8 cellular contexts compared by ENCODE assay signal in genomic region chr19:38336638-38337359, GRCh38. TPM values are rescaled to one million over a fixed set of nuclear protein-coding genes. Genes with fewer than 3 reads are reported as not detected.
A peak's percentile ranks its signal among the peaks of the same experiment; 100 is the strongest.
DNase-seq lines count a peak whose midpoint lies in the region; TF ChIP-seq lines count a peak whose summit lies in the region.

No MANE protein-coding gene starts in this region.

- H3K9me3 Mint-ChIP-seq in activated naive CD4-positive, alpha-beta T cell treated with anti-CD3 and anti-CD28 coated beads for 36 hours: no peaks in the 10 kb centered on the region

- H3K4me3 Mint-ChIP-seq in activated naive CD4-positive, alpha-beta T cell treated with anti-CD3 and anti-CD28 coated beads for 36 hours: peak overlapping the region; percentile 96

- TF ChIP-seq POLR2A in NB4 (IDR thresholded peaks at IDR 0.05; ENCODE audit: extremely low read depth, insufficient read length): no peak

- CTCF ChIA-PET in activated naive CD4-positive, alpha-beta T cell treated with anti-CD3 and anti-CD28 coated beads for 36 hours (lab: Charles Lee): interaction anchor here (0.7 to 2.6 kb wide), 5 partner anchors 37 to 98 kb away, joined by 3 to 31 read pairs (median 4); partner anchors contain the start of genes PSMD8 and SPINT2

- H3K27ac Mint-ChIP-seq in activated naive CD4-positive, alpha-beta T cell treated with anti-CD3 and anti-CD28 coated beads for 36 hours: peak overlapping the region; percentile 96

- H3K27me3 Mint-ChIP-seq in activated naive CD4-positive, alpha-beta T cell treated with anti-CD3 and anti-CD28 coated beads for 36 hours (ENCODE audit: low read depth): no peaks in the 10 kb centered on the region

- H3K4me3 ChIP-seq in HFF-Myc (replicated peaks; ENCODE audit: low read depth, low read length): peak overlapping the region; percentile 71
- H3K4me3 ChIP-seq in NB4 (ENCODE audit: low read depth, low read length): peak overlapping the region; percentile 69

- in situ Hi-C loops in SK-MEL-5 (cut with HindIII; ENCODE audit: low pct_unique_long_range_greater_than_20kb, low sequenced_read_pairs): no loop called here

- intact Hi-C loops in activated naive CD4-positive, alpha-beta T cell treated with anti-CD3 and anti-CD28 coated beads for 36 hours (cut with micrococcal nuclease): loop anchor here (1.0 to 5.0 kb wide), 10 partner anchors 24 to 1119 kb away; partner anchors contain the start of genes EIF3K, NFKBIB, PSMD8 and SIPA1L3

- H3K36me3 Mint-ChIP-seq in activated naive CD4-positive, alpha-beta T cell treated with anti-CD3 and anti-CD28 coated beads for 36 hours (ENCODE audit: low read depth): no peaks in the 10 kb centered on the region

- TF ChIP-seq CTCF in HFF-Myc (IDR thresholded peaks at IDR 0.05; ENCODE audit: low read depth, low read length, missing control alignments) (no peak), NB4 (IDR thresholded peaks at IDR 0.05; ENCODE audit: low read depth, low read length) (no peak)

- peak; percentile 78 for DNase-seq in GF-D8 (lab: John Stamatoyannopoulos, UW)
- peak; percentile 85 for DNase-seq in HFF-Myc (ENCODE audit: extremely low read depth, low read depth)
- peak; percentile 91 for DNase-seq in NB4 (ENCODE audit: low read depth)
- peak; percentile 94 for DNase-seq in SK-MEL-5 (ENCODE audit: low read depth, low spot score)
- peak; percentile 98 for DNase-seq in activated naive CD4-positive, alpha-beta T cell treated with anti-CD3 and anti-CD28 coated beads for 36 hours
- peak; percentile 93 for DNase-seq in germinal center (ENCODE audit: low spot score)
- DNase-seq in nucleus accumbens (lab: John Stamatoyannopoulos, UW): peak; percentile 37 to 96 (median 84)
- peak; percentile 81 for DNase-seq in superior temporal gyrus (ENCODE audit: extremely low spot score)

- H3K4me1 Mint-ChIP-seq in activated naive CD4-positive, alpha-beta T cell treated with anti-CD3 and anti-CD28 coated beads for 36 hours (ENCODE audit: low read depth): peaks cover 14% of the 10 kb centered on the region

RNA-seq across cellular contexts. Expression of gene CATSPERG, which starts 1.2 kb away (rescaled TPM):
- 0.11 and 1.9 TPM in 2 replicates for total RNA-seq in SK-MEL-5 (2014; rRNA removed; shearing (Covaris generic))
- polyA plus RNA-seq in SK-MEL-5 (2015; cell fraction: cytosol; rRNA removed): 0.33 TPM in 1 of 2 replicates, not detected in the other
- 1.6 and 6.3 TPM in 2 replicates for polyA plus RNA-seq in SK-MEL-5 (2015; cell fraction: nucleus; rRNA removed)
- total RNA-seq in activated naive CD4-positive, alpha-beta T cell treated with anti-CD3 and anti-CD28 coated beads for 36 hours: 1 to 10 TPM; 2.5 to 2.7 TPM

RNA-seq across cellular contexts. Expression of gene KCNK6, which starts 17.2 kb away (rescaled TPM):
- 0.05 and 0.16 TPM in 2 replicates for total RNA-seq in SK-MEL-5 (2014; rRNA removed; shearing (Covaris generic))
- 0.20 and 1.2 TPM in 2 replicates for polyA plus RNA-seq in SK-MEL-5 (2015; cell fraction: cytosol; rRNA removed)
- 0.02 TPM in 1 of 2 replicates, not detected in the other for polyA plus RNA-seq in SK-MEL-5 (2015; cell fraction: nucleus; rRNA removed)
- total RNA-seq in activated naive CD4-positive, alpha-beta T cell treated with anti-CD3 and anti-CD28 coated beads for 36 hours: 1 to 10 TPM; 4.7 to 5.8 TPM

RNA-seq across cellular contexts. Expression of gene YIF1B, which starts 21.1 kb away (rescaled TPM):
- 106 and 124 TPM in 2 replicates for total RNA-seq in SK-MEL-5 (2014; rRNA removed; shearing (Covaris generic))
- 145 and 205 TPM in 2 replicates for polyA plus RNA-seq in SK-MEL-5 (2015; cell fraction: cytosol; rRNA removed)
- polyA plus RNA-seq in SK-MEL-5 (2015; cell fraction: nucleus; rRNA removed): 110 and 141 TPM in 2 replicates
- total RNA-seq in activated naive CD4-positive, alpha-beta T cell treated with anti-CD3 and anti-CD28 coated beads for 36 hours: 10 to 100 TPM; 56.0 to 61.1 TPM

RNA-seq across cellular contexts. Expression of gene C19orf33, which starts 32.7 kb away (rescaled TPM):
- total RNA-seq in SK-MEL-5 (2014; rRNA removed; shearing (Covaris generic)): not detected in 2 replicates
- polyA plus RNA-seq in SK-MEL-5 (2015; cell fraction: cytosol; rRNA removed): not detected in 2 replicates
- polyA plus RNA-seq in SK-MEL-5 (2015; cell fraction: nucleus; rRNA removed): not detected in 2 replicates
- not detected for total RNA-seq in activated naive CD4-positive, alpha-beta T cell treated with anti-CD3 and anti-CD28 coated beads for 36 hours

RNA-seq across cellular contexts. Expression of gene PSMD8, which starts 37.6 kb away (rescaled TPM):
- total RNA-seq in SK-MEL-5 (2014; rRNA removed; shearing (Covaris generic)): 279 and 300 TPM in 2 replicates
- 245 and 260 TPM in 2 replicates for polyA plus RNA-seq in SK-MEL-5 (2015; cell fraction: cytosol; rRNA removed)
- 45.6 and 78.0 TPM in 2 replicates for polyA plus RNA-seq in SK-MEL-5 (2015; cell fraction: nucleus; rRNA removed)
- 100 to 1,000 TPM; 194 to 204 TPM for total RNA-seq in activated naive CD4-positive, alpha-beta T cell treated with anti-CD3 and anti-CD28 coated beads for 36 hours

Comparison
In these comparisons a context has a peak if more than half of its experiments do, and no peak if none do; other contexts are left out.
1. Peak in every context shown above with its lines: DNase-seq and H3K4me3 ChIP-seq.